In the genomic region with DNA sequence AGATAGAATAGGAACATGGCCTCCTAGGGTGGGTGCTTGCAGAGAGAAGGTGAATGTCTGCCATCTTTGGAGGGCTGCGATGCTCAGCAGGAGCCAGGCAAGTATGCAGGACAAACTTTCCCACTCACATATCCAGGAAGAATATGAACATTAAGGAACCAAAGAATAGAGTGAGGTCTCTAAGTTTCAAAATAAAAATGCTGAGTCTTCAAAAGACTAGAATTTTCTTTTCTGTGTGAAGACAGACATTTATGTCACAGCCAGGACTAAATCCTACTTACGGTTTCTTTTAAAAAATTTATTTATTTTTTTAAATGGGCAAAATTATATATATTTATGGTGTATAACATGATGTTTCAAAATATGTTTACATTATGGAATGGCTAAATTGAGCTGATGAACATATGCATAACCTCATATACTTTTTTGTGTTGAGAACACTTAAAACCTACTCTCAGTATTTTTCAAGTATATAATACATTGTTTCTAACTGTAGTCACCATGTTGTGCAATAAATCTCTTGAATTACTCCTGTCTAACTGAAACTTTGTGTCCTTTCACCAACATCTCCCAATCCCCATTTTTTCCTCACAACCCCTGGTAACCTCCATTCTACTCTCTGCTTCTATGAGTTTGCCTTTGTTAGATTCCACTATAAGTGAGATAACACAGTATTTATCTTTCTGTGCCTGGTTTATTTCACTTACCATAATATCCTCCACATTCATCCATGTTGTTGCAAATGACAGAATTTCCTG, we compare ENCODE assay signal across 25 cellular contexts.
"Had no signal": no experiment of that assay in that cellular context is flagged by ENCODE, and none has a peak within 500 bp of the region (broad histone marks: within the 10 kb centered on the region; RNA-seq: fewer than 3 reads in every experiment).

No MANE protein-coding gene starts in this region.

- H3K4me3 ChIP-seq: esophagus squamous epithelium, heart left ventricle, mucosa of descending colon, neural progenitor cell, pancreas, spleen, testis, tibial nerve, upper lobe of right lung, vagina had no signal

- H3K9me3 Mint-ChIP-seq: dendritic cell treated with granulocyte-macrophage colony-stimulating factor and Interleukin-4, amounts not matched to agents 40 ng/mL and 50 ng/mL, for 4 days; neural progenitor cell; stimulated activated naive CD8-positive, alpha-beta T cell treated with anti-CD3 and anti-CD28 coated beads, Interleukin-15, amount 100 ng/mL, for 72 hours had no signal

- H3K4me3 Mint-ChIP-seq: dendritic cell treated with granulocyte-macrophage colony-stimulating factor and Interleukin-4, amounts not matched to agents 40 ng/mL and 50 ng/mL, for 4 days; effector memory CD8-positive, alpha-beta T cell; natural killer cell; neural progenitor cell; stimulated activated naive B cell treated with anti-CD40 and anti-IgM and Interleukin-4, amounts not matched to agents 10 μg/mL and 1 μg/mL and 100 μg/mL, for 72 hours; stimulated activated naive CD8-positive, alpha-beta T cell treated with anti-CD3 and anti-CD28 coated beads, Interleukin-15, amount 100 ng/mL, for 72 hours had no signal

- H3K36me3 Mint-ChIP-seq: natural killer cell; neural progenitor cell; stimulated activated naive B cell treated with anti-CD40 and anti-IgM and Interleukin-4, amounts not matched to agents 10 μg/mL and 1 μg/mL and 100 μg/mL, for 72 hours had no signal

- ATAC-seq: effector memory CD8-positive, alpha-beta T cell; heart left ventricle; mucosa of descending colon; natural killer cell; pancreas; right cardiac atrium; stimulated activated naive B cell treated with anti-CD40 and anti-IgM and Interleukin-4, amounts not matched to agents 10 μg/mL and 1 μg/mL and 100 μg/mL, for 72 hours; stimulated activated naive CD8-positive, alpha-beta T cell treated with anti-CD3 and anti-CD28 coated beads, Interleukin-15, amount 100 ng/mL, for 72 hours; upper lobe of right lung had no signal

- H3K27ac Mint-ChIP-seq: dendritic cell treated with granulocyte-macrophage colony-stimulating factor and Interleukin-4, amounts not matched to agents 40 ng/mL and 50 ng/mL, for 4 days; effector memory CD8-positive, alpha-beta T cell; natural killer cell; neural progenitor cell; progenitor cell of endocrine pancreas; stimulated activated naive B cell treated with anti-CD40 and anti-IgM and Interleukin-4, amounts not matched to agents 10 μg/mL and 1 μg/mL and 100 μg/mL, for 72 hours; stimulated activated naive CD8-positive, alpha-beta T cell treated with anti-CD3 and anti-CD28 coated beads, Interleukin-15, amount 100 ng/mL, for 72 hours had no signal

- H3K27ac ChIP-seq: esophagus squamous epithelium, heart left ventricle, neural progenitor cell, pancreas, spleen, testis, tibial nerve, upper lobe of right lung, vagina had no signal

- H3K9me3 ChIP-seq: esophagus squamous epithelium, heart left ventricle, mucosa of descending colon, pancreas, spleen, testis, tibial nerve, upper lobe of right lung, vagina had no signal

- H3K27me3 ChIP-seq: esophagus squamous epithelium, heart left ventricle, neural progenitor cell, pancreas, spleen, testis, tibial nerve, upper lobe of right lung, vagina had no signal

- DNase-seq: effector memory CD8-positive, alpha-beta T cell; esophagus squamous epithelium; heart left ventricle; hippocampal formation; kidney glomerular epithelial cell; mucosa of descending colon; natural killer cell; nucleus accumbens; pancreas; right cardiac atrium; spleen; stimulated activated CD4-positive, alpha-beta T cell treated with anti-CD3 and anti-CD28 coated beads, Interleukin-15, amount 100 ng/mL, for 24 hours; stimulated activated CD4-positive, alpha-beta T cell treated with anti-CD3 and anti-CD28 coated beads, Interleukin-1b, Interleukin-23, amount 100 ng/mL, for 48 hours; stimulated activated CD4-positive, alpha-beta T cell treated with anti-CD3 and anti-CD28 coated beads, Interleukin-4, amount 100 ng/mL, for 24 hours; stimulated activated naive B cell treated with anti-CD40 and anti-IgM and Interleukin-4, amounts not matched to agents 10 μg/mL and 1 μg/mL and 100 μg/mL, for 72 hours; stimulated activated naive CD8-positive, alpha-beta T cell treated with anti-CD3 and anti-CD28 coated beads, Interleukin-15, amount 100 ng/mL, for 72 hours; testis; upper lobe of right lung had no signal

- H3K4me1 ChIP-seq: esophagus squamous epithelium, heart left ventricle, neural progenitor cell, pancreas, spleen, testis, tibial nerve, upper lobe of right lung, vagina had no signal

- H3K9ac ChIP-seq: neural progenitor cell had no signal

- H2AFZ ChIP-seq: neural progenitor cell had no signal

- H3K4me1 Mint-ChIP-seq: natural killer cell; neural progenitor cell; stimulated activated naive B cell treated with anti-CD40 and anti-IgM and Interleukin-4, amounts not matched to agents 10 μg/mL and 1 μg/mL and 100 μg/mL, for 72 hours; stimulated activated naive CD8-positive, alpha-beta T cell treated with anti-CD3 and anti-CD28 coated beads, Interleukin-15, amount 100 ng/mL, for 72 hours had no signal

- FAIRE-seq: frontal cortex, islet of Langerhans, pancreas had no signal

- H3K27me3 Mint-ChIP-seq: dendritic cell treated with granulocyte-macrophage colony-stimulating factor and Interleukin-4, amounts not matched to agents 40 ng/mL and 50 ng/mL, for 4 days; effector memory CD8-positive, alpha-beta T cell; progenitor cell of endocrine pancreas; stimulated activated naive B cell treated with anti-CD40 and anti-IgM and Interleukin-4, amounts not matched to agents 10 μg/mL and 1 μg/mL and 100 μg/mL, for 72 hours; stimulated activated naive CD8-positive, alpha-beta T cell treated with anti-CD3 and anti-CD28 coated beads, Interleukin-15, amount 100 ng/mL, for 72 hours had no signal

- H3K36me3 ChIP-seq: esophagus squamous epithelium, heart left ventricle, neural progenitor cell, pancreas, spleen, tibial nerve, upper lobe of right lung, vagina had no signal

- H3K4me2 ChIP-seq: neural progenitor cell had no signal
